In the genomic region with DNA sequence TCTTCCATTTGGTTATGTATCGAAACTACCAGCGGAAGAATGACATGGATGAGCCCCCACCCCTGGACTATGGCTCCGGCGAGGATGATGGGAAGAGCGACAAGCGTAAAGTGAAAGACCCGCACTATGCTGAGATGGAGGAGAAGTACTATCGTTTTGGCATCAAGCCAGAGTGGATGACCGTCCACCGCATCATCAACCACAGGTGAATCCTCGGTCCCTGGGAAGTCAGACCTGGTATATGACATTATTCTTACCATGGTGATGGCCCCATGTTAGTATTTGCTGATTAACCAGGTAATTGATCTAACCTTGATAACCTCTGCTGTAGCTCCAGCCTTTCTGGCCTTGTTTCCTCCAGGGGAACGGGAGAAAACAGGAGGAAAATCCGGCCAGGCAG, we compare ENCODE assay signal across 19 cellular contexts. TPM values are rescaled to one million over a fixed set of nuclear protein-coding genes. Genes with fewer than 3 reads are reported as not detected.
DNase-seq lines count a peak whose midpoint lies in the region; ATAC-seq and TF ChIP-seq lines count a peak whose summit lies in the region.
"Had no signal": no experiment of that assay in that cellular context is flagged by ENCODE, and none has a peak within 500 bp of the region (broad histone marks: within the 10 kb centered on the region; RNA-seq: fewer than 3 reads in every experiment).

No MANE protein-coding gene starts in this region.

- POLR2A ChIA-PET in RWPE1 (lab: Yijun Ruan, JAX; ENCODE audit: low non-redundant PET) = no interaction called here

- CTCF ChIA-PET in RWPE1 (lab: Yijun Ruan, JAX) = interaction anchor here (0.6 to 1.3 kb wide), 4 partner anchors 38 to 375 kb away, joined by 3 to 4 read pairs (median 4); no protein-coding TSS in a partner anchor

- H3K4me3 Mint-ChIP-seq in activated T-cell treated with anti-CD3 and anti-CD28 coated beads, Interleukin-2, amount 50 U/mL, for 24 hours = no peak overlapping the region
- no peak overlapping the region for H3K4me3 Mint-ChIP-seq in activated T-cell treated with anti-CD3 and anti-CD28 coated beads, Interleukin-2, amount 50 U/mL, for 4 hours
- H3K4me3 Mint-ChIP-seq in effector memory CD8-positive, alpha-beta T cell = no peak overlapping the region
- no peak overlapping the region for H3K4me3 Mint-ChIP-seq in stimulated activated naive B cell treated with anti-CD40 and anti-IgM and Interleukin-4, amounts not matched to agents 10 μg/mL and 1 μg/mL and 100 μg/mL, for 72 hours
- H3K4me3 Mint-ChIP-seq: activated B cell treated with CpG ODN at 0.5 μM for 24 hours; activated CD8-positive, alpha-beta memory T cell treated with anti-CD3 and anti-CD28 coated beads, Interleukin-2, amount 10 ng/mL, durations not matched to agents 7 days and 5 days; dendritic cell treated with granulocyte-macrophage colony-stimulating factor and Interleukin-4, amounts not matched to agents 40 ng/mL and 50 ng/mL, for 4 days; neural crest cell had no signal

- no peaks in the 10 kb centered on the region for H3K9me3 Mint-ChIP-seq in activated T-cell treated with anti-CD3 and anti-CD28 coated beads, Interleukin-2, amount 50 U/mL, for 24 hours
- H3K9me3 Mint-ChIP-seq in activated T-cell treated with anti-CD3 and anti-CD28 coated beads, Interleukin-2, amount 50 U/mL, for 4 hours = no peaks in the 10 kb centered on the region
- no peaks in the 10 kb centered on the region for H3K9me3 Mint-ChIP-seq in effector memory CD8-positive, alpha-beta T cell
- H3K9me3 Mint-ChIP-seq in stimulated activated naive B cell treated with anti-CD40 and anti-IgM and Interleukin-4, amounts not matched to agents 10 μg/mL and 1 μg/mL and 100 μg/mL, for 72 hours = no peaks in the 10 kb centered on the region
- H3K9me3 Mint-ChIP-seq: activated B cell treated with CpG ODN at 0.5 μM for 24 hours; dendritic cell treated with granulocyte-macrophage colony-stimulating factor and Interleukin-4, amounts not matched to agents 40 ng/mL and 50 ng/mL, for 4 days; neural crest cell had no signal

- H3K36me3 Mint-ChIP-seq in activated T-cell treated with anti-CD3 and anti-CD28 coated beads, Interleukin-2, amount 50 U/mL, for 24 hours (ENCODE audit: low read depth) = peaks cover 94% of the 10 kb centered on the region
- H3K36me3 Mint-ChIP-seq in activated T-cell treated with anti-CD3 and anti-CD28 coated beads, Interleukin-2, amount 50 U/mL, for 4 hours (ENCODE audit: insufficient read depth) = peaks cover 68% of the 10 kb centered on the region
- H3K36me3 Mint-ChIP-seq in effector memory CD8-positive, alpha-beta T cell (ENCODE audit: insufficient read depth) = peaks cover 91% of the 10 kb centered on the region
- peaks cover 55 to 81% of the 10 kb centered on the region in 2 donors for H3K36me3 Mint-ChIP-seq in stimulated activated naive B cell treated with anti-CD40 and anti-IgM and Interleukin-4, amounts not matched to agents 10 μg/mL and 1 μg/mL and 100 μg/mL, for 72 hours

- H3K27me3 Mint-ChIP-seq in activated T-cell treated with anti-CD3 and anti-CD28 coated beads, Interleukin-2, amount 50 U/mL, for 24 hours = no peaks in the 10 kb centered on the region
- no peaks in the 10 kb centered on the region for H3K27me3 Mint-ChIP-seq in activated T-cell treated with anti-CD3 and anti-CD28 coated beads, Interleukin-2, amount 50 U/mL, for 4 hours (ENCODE audit: low read depth)
- no peaks in the 10 kb centered on the region for H3K27me3 Mint-ChIP-seq in effector memory CD8-positive, alpha-beta T cell
- no peaks in the 10 kb centered on the region for H3K27me3 Mint-ChIP-seq in stimulated activated naive B cell treated with anti-CD40 and anti-IgM and Interleukin-4, amounts not matched to agents 10 μg/mL and 1 μg/mL and 100 μg/mL, for 72 hours
- H3K27me3 Mint-ChIP-seq: activated B cell treated with CpG ODN at 0.5 μM for 24 hours; activated CD8-positive, alpha-beta memory T cell treated with anti-CD3 and anti-CD28 coated beads, Interleukin-2, amount 10 ng/mL, durations not matched to agents 7 days and 5 days; dendritic cell treated with granulocyte-macrophage colony-stimulating factor and Interleukin-4, amounts not matched to agents 40 ng/mL and 50 ng/mL, for 4 days had no signal

- ATAC-seq in activated T-cell treated with anti-CD3 and anti-CD28 coated beads, Interleukin-2, amount 50 U/mL, for 4 hours = no peak
- no peak for ATAC-seq in effector memory CD8-positive, alpha-beta T cell (replicated peaks)
- ATAC-seq in stimulated activated naive B cell treated with anti-CD40 and anti-IgM and Interleukin-4, amounts not matched to agents 10 μg/mL and 1 μg/mL and 100 μg/mL, for 72 hours (replicated peaks) = no peak
- ATAC-seq: foreskin keratinocyte had no signal

- peak; percentile 13 for DNase-seq in activated T-cell treated with anti-CD3 and anti-CD28 coated beads, Interleukin-2, amount 50 U/mL, for 24 hours
- DNase-seq in activated T-cell treated with anti-CD3 and anti-CD28 coated beads, Interleukin-2, amount 50 U/mL, for 4 hours = no peak
- no peak for DNase-seq in RWPE1 (ENCODE audit: low spot score)
- DNase-seq in effector memory CD8-positive, alpha-beta T cell = no peak
- DNase-seq in stimulated activated naive B cell treated with anti-CD40 and anti-IgM and Interleukin-4, amounts not matched to agents 10 μg/mL and 1 μg/mL and 100 μg/mL, for 72 hours = no peak
- DNase-seq in LoVo (ENCODE audit: low spot score) = no peak
- no peak for DNase-seq in NCI-H1417 (lab: John Stamatoyannopoulos, UW)
- DNase-seq in hypothalamus (lab: John Stamatoyannopoulos, UW) = no peak
- DNase-seq: activated B cell treated with CpG ODN at 0.5 μM for 24 hours; activated CD8-positive, alpha-beta memory T cell treated with anti-CD3 and anti-CD28 coated beads, Interleukin-2, amount 10 ng/mL, durations not matched to agents 7 days and 5 days; foreskin keratinocyte; left cardiac atrium; NCI-H1436; NCI-H524 treated with DMSO at 0.1 percent for 48 hours; SJCRH30; stimulated activated CD4-positive, alpha-beta T cell treated with anti-CD3 and anti-CD28 coated beads, Interleukin-2, amount 100 ng/mL, for 24 hours had no signal

- H3K4me1 Mint-ChIP-seq in activated T-cell treated with anti-CD3 and anti-CD28 coated beads, Interleukin-2, amount 50 U/mL, for 24 hours (ENCODE audit: low read depth) = peaks cover 16% of the 10 kb centered on the region
- H3K4me1 Mint-ChIP-seq in activated T-cell treated with anti-CD3 and anti-CD28 coated beads, Interleukin-2, amount 50 U/mL, for 4 hours (ENCODE audit: low read depth) = peaks cover 9% of the 10 kb centered on the region
- H3K4me1 Mint-ChIP-seq in effector memory CD8-positive, alpha-beta T cell (ENCODE audit: low read depth in 2 of 2) = peaks cover 2 to 18% of the 10 kb centered on the region in 2 donors
- H3K4me1 Mint-ChIP-seq in stimulated activated naive B cell treated with anti-CD40 and anti-IgM and Interleukin-4, amounts not matched to agents 10 μg/mL and 1 μg/mL and 100 μg/mL, for 72 hours = peaks cover 11 to 14% of the 10 kb centered on the region in 2 donors
- H3K4me1 Mint-ChIP-seq: activated B cell treated with CpG ODN at 0.5 μM for 24 hours had no signal

- peak overlapping the region; percentile 7; the same call in 1 of the 2 replicates for H3K27ac ChIP-seq in RWPE1
- H3K27ac ChIP-seq: breast epithelium, foreskin keratinocyte, SJCRH30 had no signal

- no peak for TF ChIP-seq CTCF in RWPE1 (conservative IDR thresholded peaks at IDR 0.05; ENCODE audit: low read depth)

- peak overlapping the region; percentile 81 for H3K27ac Mint-ChIP-seq in activated T-cell treated with anti-CD3 and anti-CD28 coated beads, Interleukin-2, amount 50 U/mL, for 24 hours
- peak overlapping the region; percentile 16 to 44 for H3K27ac Mint-ChIP-seq in effector memory CD8-positive, alpha-beta T cell
- H3K27ac Mint-ChIP-seq in stimulated activated naive B cell treated with anti-CD40 and anti-IgM and Interleukin-4, amounts not matched to agents 10 μg/mL and 1 μg/mL and 100 μg/mL, for 72 hours = peak overlapping the region; percentile 62
- H3K27ac Mint-ChIP-seq: activated B cell treated with CpG ODN at 0.5 μM for 24 hours had no signal

RNA-seq across cellular contexts. Expression of a gene that starts 8.5 kb away (rescaled TPM):
- total RNA-seq in activated T-cell treated with anti-CD3 and anti-CD28 coated beads, Interleukin-2, amount 50 U/mL, for 4 hours = 100 to 1,000 TPM; 117 to 127 (median 123) TPM

RNA-seq across cellular contexts. Expression of a gene that starts 19.0 kb away (rescaled TPM):
- total RNA-seq in activated T-cell treated with anti-CD3 and anti-CD28 coated beads, Interleukin-2, amount 50 U/mL, for 4 hours = 1 to 10 TPM; 4.7 to 5.5 (median 5.0) TPM

RNA-seq across cellular contexts. Expression of a gene that starts 32.6 kb away (rescaled TPM):
- total RNA-seq in activated T-cell treated with anti-CD3 and anti-CD28 coated beads, Interleukin-2, amount 50 U/mL, for 4 hours = 10 to 100 TPM; 10.3 to 11.5 (median 11.4) TPM

RNA-seq across cellular contexts. Expression of a gene that starts 34.7 kb away (rescaled TPM):
- 100 to 1,000 TPM; 123 to 134 (median 124) TPM for total RNA-seq in activated T-cell treated with anti-CD3 and anti-CD28 coated beads, Interleukin-2, amount 50 U/mL, for 4 hours

RNA-seq across cellular contexts. Expression of a gene that starts 34.9 kb away (rescaled TPM):
- total RNA-seq in activated T-cell treated with anti-CD3 and anti-CD28 coated beads, Interleukin-2, amount 50 U/mL, for 4 hours = 10 to 100 TPM; 31.8 to 37.1 (median 34.6) TPM

Comparison
In these comparisons a context has a peak if more than half of its experiments do, and no peak if none do; other contexts are left out.
1. H3K27ac Mint-ChIP-seq: peak in every context shown above with its lines; median percentile 81 in activated T-cell treated with anti-CD3 and anti-CD28 coated beads, Interleukin-2, amount 50 U/mL, for 24 hours; 62 in stimulated activated naive B cell treated with anti-CD40 and anti-IgM and Interleukin-4, amounts not matched to agents 10 μg/mL and 1 μg/mL and 100 μg/mL, for 72 hours; 30 in effector memory CD8-positive, alpha-beta T cell.